ENCODE assay signal across 8 cellular contexts in genomic region chr1:18100493-18101063, GRCh38. TPM values are rescaled to one million over a fixed set of nuclear protein-coding genes. Genes with fewer than 3 reads are reported as not detected.
DNase-seq lines count a peak whose midpoint lies in the region; ATAC-seq, FAIRE-seq and TF ChIP-seq lines count a peak whose summit lies in the region.

No MANE protein-coding gene starts in this region.

- H3K4me3 ChIP-seq in adrenal gland: no peak overlapping the region
- H3K4me3 ChIP-seq in right cardiac atrium (ENCODE audit: low read length): no peak overlapping the region
- H3K4me3 ChIP-seq in retinal pigment epithelial cell (ENCODE audit: low read length): no peak overlapping the region

- intact Hi-C loops in adrenal gland (cut with DNase I) (no loop called here), right cardiac atrium (cut with DNase I) (loop anchor here in 3 of 4 donors (5.0 to 10.0 kb wide), 3 partner anchors 176 to 446 kb away; no protein-coding TSS in a partner anchor)

- ATAC-seq in right cardiac atrium (peak; percentile 59 to 79), GM18861 (IDR thresholded peaks at IDR 0.05; ENCODE audit: unreplicated experiment) (no peak), HG03097 (IDR thresholded peaks at IDR 0.05; ENCODE audit: low FRiP score, unreplicated experiment) (no peak)

- H3K4me1 ChIP-seq in adrenal gland (replicated peaks in 1 of 2) (no peaks in the 10 kb centered on the region), right cardiac atrium (ENCODE audit: control insufficient read depth, insufficient read depth, low read length) (no peaks in the 10 kb centered on the region)

- peak; percentile 80 for DNase-seq in DMS79 treated with DMSO at 0.1 percent for 48 hours (lab: John Stamatoyannopoulos, UW)
- DNase-seq in HuH-7.5 (ENCODE audit: low spot score): peak; percentile 67
- peak; percentile 29 for DNase-seq in RCC 7860 (ENCODE audit: low spot score)
- DNase-seq in adrenal gland: peak; percentile 58 to 93 (median 76)
- peak; percentile 60 to 79 (median 76) for DNase-seq in right cardiac atrium
- DNase-seq in retinal pigment epithelial cell (ENCODE audit: low read depth): peak; percentile 0

- no peaks in the 10 kb centered on the region for H3K36me3 ChIP-seq in adrenal gland (replicated peaks in 1 of 2)

- H3K27me3 ChIP-seq in adrenal gland (no peaks in the 10 kb centered on the region), right cardiac atrium (ENCODE audit: control insufficient read depth, insufficient read depth) (no peaks in the 10 kb centered on the region)

- H3K9me3 ChIP-seq in adrenal gland (replicated peaks in 1 of 3) (no peaks in the 10 kb centered on the region), right cardiac atrium (ENCODE audit: control insufficient read depth, low read length) (no peaks in the 10 kb centered on the region)

- no peak overlapping the region for H3K27ac ChIP-seq in adrenal gland
- H3K27ac ChIP-seq in right cardiac atrium (ENCODE audit: low read length): no peak overlapping the region

- FAIRE-seq in RCC 7860 (lab: Jason Lieb, UNC): peak; percentile 60

- WGBS in adrenal gland, 4 donors: 3 to 6% (median 6%) methylated on average over 10 of the region's 10 CpGs
- 6% methylated on average over 10 of the region's 10 CpGs for WGBS in right cardiac atrium

- no peak for TF ChIP-seq POLR2A in adrenal gland (IDR thresholded peaks at IDR 0.05)

- TF ChIP-seq CTCF in adrenal gland (IDR thresholded peaks at IDR 0.05): peak; percentile 75 to 82 (median 80)
- TF ChIP-seq CTCF in retinal pigment epithelial cell (conservative IDR thresholded peaks at IDR 0.05; ENCODE audit: low read depth, low read length): peak; percentile 76

RNA-seq across cellular contexts. Expression of gene IGSF21, which starts 7.0 kb away (rescaled TPM):
- total RNA-seq in adrenal gland: 10 to 100 TPM in 4 of 8 donors, 1 to 10 TPM in 3, under 1 TPM in 1; 0.18 to 16.4 (median 9.9) TPM
- polyA plus RNA-seq in adrenal gland: 10 to 100 TPM in 1 of 3 donors, 1 to 10 TPM in 2; 3.3 to 10.7 (median 4.3) TPM
- total RNA-seq in right cardiac atrium: 1 to 10 TPM; 1.6 to 3.1 (median 1.9) TPM
- 0.52 TPM for polyA plus RNA-seq in right cardiac atrium

Comparison
In these comparisons a context has a peak if more than half of its experiments do, and no peak if none do; other contexts are left out.
1. DNase-seq: peak in every context shown above with its lines; median percentile 80 in DMS79 treated with DMSO at 0.1 percent for 48 hours; 76 in adrenal gland; 76 in right cardiac atrium; 67 in HuH-7.5; 29 in RCC 7860; 0 in retinal pigment epithelial cell.
2. ATAC-seq: peak in right cardiac atrium (2 of 2); none in GM18861 (single experiment) and HG03097 (single experiment).
3. intact Hi-C loops: an anchor here in right cardiac atrium (5.0 to 10.0 kb wide); none called in adrenal gland.